27 cellular contexts compared by ENCODE assay signal in genomic region chr5:112846556-112846955, GRCh38.
"Had no signal": no experiment of that assay in that cellular context is flagged by ENCODE, and none has a peak within 500 bp of the region (broad histone marks: within the 10 kb centered on the region; RNA-seq: fewer than 3 reads in every experiment).

No MANE protein-coding gene starts in this region.

- H3K27ac Mint-ChIP-seq: activated B cell treated with CpG ODN at 0.5 μM for 24 hours; activated CD4-positive, alpha-beta memory T cell treated with anti-CD3 and anti-CD28 coated beads for 36 hours; activated CD4-positive, alpha-beta T cell treated with anti-CD3 and anti-CD28 coated beads, Interleukin-2, amount 10 ng/mL, durations not matched to agents 7 days and 5 days; activated naive CD4-positive, alpha-beta T cell treated with anti-CD3 and anti-CD28 coated beads for 36 hours; activated naive CD8-positive, alpha-beta T cell treated with anti-CD3 and anti-CD28 coated beads, Interleukin-2, amount 10 ng/mL, durations not matched to agents 7 days and 5 days; T-helper 1 cell treated with Interleukin-12 subunit alpha and Interleukin-12 subunit beta and Interleukin-4 antibody, amounts not matched to agents 30 μg/mL and 1 μg/mL, for 36 hours had no signal

- H3K4me1 ChIP-seq: SJSA1 had no signal

- H3K4me3 ChIP-seq: adrenal gland, SJSA1 had no signal

- H3K36me3 Mint-ChIP-seq: activated CD4-positive, alpha-beta memory T cell treated with anti-CD3 and anti-CD28 coated beads for 36 hours had no signal

- H3K27me3 Mint-ChIP-seq: activated B cell treated with CpG ODN at 0.5 μM for 24 hours; activated CD4-positive, alpha-beta memory T cell treated with anti-CD3 and anti-CD28 coated beads for 36 hours had no signal

- DNase-seq: activated B cell treated with CpG ODN at 0.5 μM for 24 hours; activated CD4-positive, alpha-beta memory T cell treated with anti-CD3 and anti-CD28 coated beads for 36 hours; activated CD4-positive, alpha-beta T cell treated with anti-CD3 and anti-CD28 coated beads, Interleukin-2, amount 10 ng/mL, durations not matched to agents 7 days and 5 days; activated CD8-positive, alpha-beta memory T cell treated with anti-CD3 and anti-CD28 coated beads for 24 hours; activated gamma-delta T cell; activated naive CD4-positive, alpha-beta T cell treated with anti-CD3 and anti-CD28 coated beads for 36 hours; activated naive CD8-positive, alpha-beta T cell treated with anti-CD3 and anti-CD28 coated beads, Interleukin-2, amount 10 ng/mL, durations not matched to agents 7 days and 5 days; activated T-cell treated with anti-CD3 and anti-CD28 coated beads, Interleukin-2, amount 50 U/mL, for 4 hours; adrenal gland; anterior cingulate cortex; cerebellar nuclear complex; KBM-7; NCI-H1048; NCI-H146; NCI-H187 treated with DMSO at 0.1 percent for 48 hours; NCI-H2081 treated with DMSO at 0.1 percent for 48 hours; NCI-H2171 treated with DMSO at 0.1 percent for 48 hours; NCI-H226; NCI-H526 treated with DMSO at 0.1 percent for 48 hours; NK-92 treated with Interleukin-12 subunit alpha and Interleukin-12 subunit beta, amount 100 ng/mL, for 24 hours; OCI-M1; RPMI8226; SHP77; T-helper 9 cell had no signal

- H3K4me3 Mint-ChIP-seq: activated B cell treated with CpG ODN at 0.5 μM for 24 hours; activated CD4-positive, alpha-beta memory T cell treated with anti-CD3 and anti-CD28 coated beads for 36 hours; activated CD4-positive, alpha-beta T cell treated with anti-CD3 and anti-CD28 coated beads, Interleukin-2, amount 10 ng/mL, durations not matched to agents 7 days and 5 days; activated naive CD4-positive, alpha-beta T cell treated with anti-CD3 and anti-CD28 coated beads for 36 hours; activated naive CD8-positive, alpha-beta T cell treated with anti-CD3 and anti-CD28 coated beads, Interleukin-2, amount 10 ng/mL, durations not matched to agents 7 days and 5 days; activated T-cell treated with anti-CD3 and anti-CD28 coated beads, Interleukin-2, amount 50 U/mL, for 4 hours; T-helper 1 cell treated with Interleukin-12 subunit alpha and Interleukin-12 subunit beta and Interleukin-4 antibody, amounts not matched to agents 30 μg/mL and 1 μg/mL, for 36 hours had no signal

- H3K27ac ChIP-seq: SJSA1 had no signal

- H3K36me3 ChIP-seq: adrenal gland had no signal

- H3K9me3 ChIP-seq: adrenal gland, SJSA1 had no signal

- H3K27me3 ChIP-seq: adrenal gland, SJSA1 had no signal

- H3K9me3 Mint-ChIP-seq: activated B cell treated with CpG ODN at 0.5 μM for 24 hours; activated CD4-positive, alpha-beta memory T cell treated with anti-CD3 and anti-CD28 coated beads for 36 hours; activated CD4-positive, alpha-beta T cell treated with anti-CD3 and anti-CD28 coated beads, Interleukin-2, amount 10 ng/mL, durations not matched to agents 7 days and 5 days; activated naive CD4-positive, alpha-beta T cell treated with anti-CD3 and anti-CD28 coated beads for 36 hours; activated naive CD8-positive, alpha-beta T cell treated with anti-CD3 and anti-CD28 coated beads, Interleukin-2, amount 10 ng/mL, durations not matched to agents 7 days and 5 days; activated T-cell treated with anti-CD3 and anti-CD28 coated beads, Interleukin-2, amount 50 U/mL, for 4 hours; T-helper 1 cell treated with Interleukin-12 subunit alpha and Interleukin-12 subunit beta and Interleukin-4 antibody, amounts not matched to agents 30 μg/mL and 1 μg/mL, for 36 hours had no signal

- ATAC-seq: activated T-cell treated with anti-CD3 and anti-CD28 coated beads, Interleukin-2, amount 50 U/mL, for 4 hours; Panc1 had no signal
